ENCODE assay signal across 1 cellular context in genomic region chr22:40177738-40178416, GRCh38.
TF ChIP-seq lines count a peak whose summit lies in the region.

A gene with protein sequence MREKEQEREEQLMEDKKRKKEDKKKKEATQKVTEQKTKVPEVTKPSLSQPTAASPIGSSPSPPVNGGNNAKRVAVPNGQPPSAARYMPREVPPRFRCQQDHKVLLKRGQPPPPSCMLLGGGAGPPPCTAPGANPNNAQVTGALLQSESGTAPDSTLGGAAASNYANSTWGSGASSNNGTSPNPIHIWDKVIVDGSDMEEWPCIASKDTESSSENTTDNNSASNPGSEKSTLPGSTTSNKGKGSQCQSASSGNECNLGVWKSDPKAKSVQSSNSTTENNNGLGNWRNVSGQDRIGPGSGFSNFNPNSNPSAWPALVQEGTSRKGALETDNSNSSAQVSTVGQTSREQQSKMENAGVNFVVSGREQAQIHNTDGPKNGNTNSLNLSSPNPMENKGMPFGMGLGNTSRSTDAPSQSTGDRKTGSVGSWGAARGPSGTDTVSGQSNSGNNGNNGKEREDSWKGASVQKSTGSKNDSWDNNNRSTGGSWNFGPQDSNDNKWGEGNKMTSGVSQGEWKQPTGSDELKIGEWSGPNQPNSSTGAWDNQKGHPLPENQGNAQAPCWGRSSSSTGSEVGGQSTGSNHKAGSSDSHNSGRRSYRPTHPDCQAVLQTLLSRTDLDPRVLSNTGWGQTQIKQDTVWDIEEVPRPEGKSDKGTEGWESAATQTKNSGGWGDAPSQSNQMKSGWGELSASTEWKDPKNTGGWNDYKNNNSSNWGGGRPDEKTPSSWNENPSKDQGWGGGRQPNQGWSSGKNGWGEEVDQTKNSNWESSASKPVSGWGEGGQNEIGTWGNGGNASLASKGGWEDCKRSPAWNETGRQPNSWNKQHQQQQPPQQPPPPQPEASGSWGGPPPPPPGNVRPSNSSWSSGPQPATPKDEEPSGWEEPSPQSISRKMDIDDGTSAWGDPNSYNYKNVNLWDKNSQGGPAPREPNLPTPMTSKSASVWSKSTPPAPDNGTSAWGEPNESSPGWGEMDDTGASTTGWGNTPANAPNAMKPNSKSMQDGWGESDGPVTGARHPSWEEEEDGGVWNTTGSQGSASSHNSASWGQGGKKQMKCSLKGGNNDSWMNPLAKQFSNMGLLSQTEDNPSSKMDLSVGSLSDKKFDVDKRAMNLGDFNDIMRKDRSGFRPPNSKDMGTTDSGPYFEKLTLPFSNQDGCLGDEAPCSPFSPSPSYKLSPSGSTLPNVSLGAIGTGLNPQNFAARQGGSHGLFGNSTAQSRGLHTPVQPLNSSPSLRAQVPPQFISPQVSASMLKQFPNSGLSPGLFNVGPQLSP (N-terminal part only) (plus strand): TSS chr22:40177925. CDS start chr22:40178136, 211 bp downstream.

TF ChIP-seq in HEK293, 187 proteins besides CTCF, POLR2A, EP300 and RAD21 (continued from another document and continues in another):
- TF ChIP-seq AEBP2 (tag by site-specific recombination; IDR thresholded peaks at IDR 0.05; ENCODE audit: borderline replicate concordance), result no peak
- TF ChIP-seq ZNF768 (tag by site-specific recombination; IDR thresholded peaks at IDR 0.05), result no peak
- TF ChIP-seq, protein P1, sequence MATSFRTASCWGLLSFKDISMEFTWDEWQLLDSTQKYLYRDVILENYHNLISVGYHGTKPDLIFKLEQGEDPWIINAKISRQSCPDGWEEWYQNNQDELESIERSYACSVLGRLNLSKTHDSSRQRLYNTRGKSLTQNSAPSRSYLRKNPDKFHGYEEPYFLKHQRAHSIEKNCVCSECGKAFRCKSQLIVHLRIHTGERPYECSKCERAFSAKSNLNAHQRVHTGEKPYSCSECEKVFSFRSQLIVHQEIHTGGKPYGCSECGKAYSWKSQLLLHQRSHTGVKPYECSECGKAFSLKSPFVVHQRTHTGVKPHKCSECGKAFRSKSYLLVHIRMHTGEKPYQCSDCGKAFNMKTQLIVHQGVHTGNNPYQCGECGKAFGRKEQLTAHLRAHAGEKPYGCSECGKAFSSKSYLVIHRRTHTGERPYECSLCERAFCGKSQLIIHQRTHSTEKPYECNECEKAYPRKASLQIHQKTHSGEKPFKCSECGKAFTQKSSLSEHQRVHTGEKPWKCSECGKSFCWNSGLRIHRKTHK (tag by site-specific recombination; IDR thresholded peaks at IDR 0.05), result no peak
- TF ChIP-seq, protein P2, sequence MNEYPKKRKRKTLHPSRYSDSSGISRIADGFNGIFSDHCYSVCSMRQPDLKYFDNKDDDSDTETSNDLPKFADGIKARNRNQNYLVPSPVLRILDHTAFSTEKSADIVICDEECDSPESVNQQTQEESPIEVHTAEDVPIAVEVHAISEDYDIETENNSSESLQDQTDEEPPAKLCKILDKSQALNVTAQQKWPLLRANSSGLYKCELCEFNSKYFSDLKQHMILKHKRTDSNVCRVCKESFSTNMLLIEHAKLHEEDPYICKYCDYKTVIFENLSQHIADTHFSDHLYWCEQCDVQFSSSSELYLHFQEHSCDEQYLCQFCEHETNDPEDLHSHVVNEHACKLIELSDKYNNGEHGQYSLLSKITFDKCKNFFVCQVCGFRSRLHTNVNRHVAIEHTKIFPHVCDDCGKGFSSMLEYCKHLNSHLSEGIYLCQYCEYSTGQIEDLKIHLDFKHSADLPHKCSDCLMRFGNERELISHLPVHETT (tag by site-specific recombination; IDR thresholded peaks at IDR 0.05), result no peak
- TF ChIP-seq ZNF10 (tag by site-specific recombination; IDR thresholded peaks at IDR 0.05), result no peak
- TF ChIP-seq ZNF48 (tag by site-specific recombination; IDR thresholded peaks at IDR 0.05), result no peak
- no peak for TF ChIP-seq HOXC10 (CRISPR knock-in tag; IDR thresholded peaks at IDR 0.05)
- no peak for TF ChIP-seq ZSCAN4 (tag by site-specific recombination; IDR thresholded peaks at IDR 0.05)
- no peak for TF ChIP-seq PATZ1 (tag by site-specific recombination; IDR thresholded peaks at IDR 0.05)
- TF ChIP-seq GLI2 (tag by site-specific recombination; IDR thresholded peaks at IDR 0.05; ENCODE audit: borderline replicate concordance, low read depth), result no peak
- no peak for TF ChIP-seq ZNF274 (IDR thresholded peaks at IDR 0.05; ENCODE audit: low read length)
- TF ChIP-seq ZNF274 (tag by site-specific recombination; IDR thresholded peaks at IDR 0.05; ENCODE audit: borderline replicate concordance), result no peak
- TF ChIP-seq ZNF654 (tag by site-specific recombination; IDR thresholded peaks at IDR 0.05; ENCODE audit: low read depth), result no peak
- TF ChIP-seq, protein P3, sequence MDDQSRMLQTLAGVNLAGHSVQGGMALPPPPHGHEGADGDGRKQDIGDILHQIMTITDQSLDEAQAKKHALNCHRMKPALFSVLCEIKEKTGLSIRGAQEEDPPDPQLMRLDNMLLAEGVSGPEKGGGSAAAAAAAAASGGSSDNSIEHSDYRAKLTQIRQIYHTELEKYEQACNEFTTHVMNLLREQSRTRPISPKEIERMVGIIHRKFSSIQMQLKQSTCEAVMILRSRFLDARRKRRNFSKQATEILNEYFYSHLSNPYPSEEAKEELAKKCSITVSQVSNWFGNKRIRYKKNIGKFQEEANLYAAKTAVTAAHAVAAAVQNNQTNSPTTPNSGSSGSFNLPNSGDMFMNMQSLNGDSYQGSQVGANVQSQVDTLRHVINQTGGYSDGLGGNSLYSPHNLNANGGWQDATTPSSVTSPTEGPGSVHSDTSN (CRISPR knock-in tag; IDR thresholded peaks at IDR 0.05), result no peak
- TF ChIP-seq ZNF16 (tag by site-specific recombination; IDR thresholded peaks at IDR 0.05; ENCODE audit: low read depth), result no peak
- TF ChIP-seq, protein P4, sequence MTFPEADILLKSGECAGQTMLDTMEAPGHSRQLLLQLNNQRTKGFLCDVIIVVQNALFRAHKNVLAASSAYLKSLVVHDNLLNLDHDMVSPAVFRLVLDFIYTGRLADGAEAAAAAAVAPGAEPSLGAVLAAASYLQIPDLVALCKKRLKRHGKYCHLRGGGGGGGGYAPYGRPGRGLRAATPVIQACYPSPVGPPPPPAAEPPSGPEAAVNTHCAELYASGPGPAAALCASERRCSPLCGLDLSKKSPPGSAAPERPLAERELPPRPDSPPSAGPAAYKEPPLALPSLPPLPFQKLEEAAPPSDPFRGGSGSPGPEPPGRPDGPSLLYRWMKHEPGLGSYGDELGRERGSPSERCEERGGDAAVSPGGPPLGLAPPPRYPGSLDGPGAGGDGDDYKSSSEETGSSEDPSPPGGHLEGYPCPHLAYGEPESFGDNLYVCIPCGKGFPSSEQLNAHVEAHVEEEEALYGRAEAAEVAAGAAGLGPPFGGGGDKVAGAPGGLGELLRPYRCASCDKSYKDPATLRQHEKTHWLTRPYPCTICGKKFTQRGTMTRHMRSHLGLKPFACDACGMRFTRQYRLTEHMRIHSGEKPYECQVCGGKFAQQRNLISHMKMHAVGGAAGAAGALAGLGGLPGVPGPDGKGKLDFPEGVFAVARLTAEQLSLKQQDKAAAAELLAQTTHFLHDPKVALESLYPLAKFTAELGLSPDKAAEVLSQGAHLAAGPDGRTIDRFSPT (tag by site-specific recombination; IDR thresholded peaks at IDR 0.05), result no peak
- TF ChIP-seq KLF10 (tag by site-specific recombination; IDR thresholded peaks at IDR 0.05), result no peak; the same call in 1 of the 2 replicates
- TF ChIP-seq ZNF701 (tag by site-specific recombination; IDR thresholded peaks at IDR 0.05), result no peak
- TF ChIP-seq GLIS2 (tag by site-specific recombination; IDR thresholded peaks at IDR 0.05), result no peak
- no peak for TF ChIP-seq ZNF664 (tag by site-specific recombination; IDR thresholded peaks at IDR 0.05)
- TF ChIP-seq, protein P5, sequence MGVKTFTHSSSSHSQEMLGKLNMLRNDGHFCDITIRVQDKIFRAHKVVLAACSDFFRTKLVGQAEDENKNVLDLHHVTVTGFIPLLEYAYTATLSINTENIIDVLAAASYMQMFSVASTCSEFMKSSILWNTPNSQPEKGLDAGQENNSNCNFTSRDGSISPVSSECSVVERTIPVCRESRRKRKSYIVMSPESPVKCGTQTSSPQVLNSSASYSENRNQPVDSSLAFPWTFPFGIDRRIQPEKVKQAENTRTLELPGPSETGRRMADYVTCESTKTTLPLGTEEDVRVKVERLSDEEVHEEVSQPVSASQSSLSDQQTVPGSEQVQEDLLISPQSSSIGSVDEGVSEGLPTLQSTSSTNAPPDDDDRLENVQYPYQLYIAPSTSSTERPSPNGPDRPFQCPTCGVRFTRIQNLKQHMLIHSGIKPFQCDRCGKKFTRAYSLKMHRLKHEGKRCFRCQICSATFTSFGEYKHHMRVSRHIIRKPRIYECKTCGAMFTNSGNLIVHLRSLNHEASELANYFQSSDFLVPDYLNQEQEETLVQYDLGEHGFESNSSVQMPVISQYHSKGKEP (tag by site-specific recombination; IDR thresholded peaks at IDR 0.05), result no peak
- TF ChIP-seq ZNF157 (tag by site-specific recombination; IDR thresholded peaks at IDR 0.05), result no peak
- 0 out of 2 replicates have a peak, but pooled peaks have one; percentile 71 for TF ChIP-seq ZNF362 (tag by site-specific recombination; IDR thresholded peaks at IDR 0.05)
- TF ChIP-seq, protein P6, sequence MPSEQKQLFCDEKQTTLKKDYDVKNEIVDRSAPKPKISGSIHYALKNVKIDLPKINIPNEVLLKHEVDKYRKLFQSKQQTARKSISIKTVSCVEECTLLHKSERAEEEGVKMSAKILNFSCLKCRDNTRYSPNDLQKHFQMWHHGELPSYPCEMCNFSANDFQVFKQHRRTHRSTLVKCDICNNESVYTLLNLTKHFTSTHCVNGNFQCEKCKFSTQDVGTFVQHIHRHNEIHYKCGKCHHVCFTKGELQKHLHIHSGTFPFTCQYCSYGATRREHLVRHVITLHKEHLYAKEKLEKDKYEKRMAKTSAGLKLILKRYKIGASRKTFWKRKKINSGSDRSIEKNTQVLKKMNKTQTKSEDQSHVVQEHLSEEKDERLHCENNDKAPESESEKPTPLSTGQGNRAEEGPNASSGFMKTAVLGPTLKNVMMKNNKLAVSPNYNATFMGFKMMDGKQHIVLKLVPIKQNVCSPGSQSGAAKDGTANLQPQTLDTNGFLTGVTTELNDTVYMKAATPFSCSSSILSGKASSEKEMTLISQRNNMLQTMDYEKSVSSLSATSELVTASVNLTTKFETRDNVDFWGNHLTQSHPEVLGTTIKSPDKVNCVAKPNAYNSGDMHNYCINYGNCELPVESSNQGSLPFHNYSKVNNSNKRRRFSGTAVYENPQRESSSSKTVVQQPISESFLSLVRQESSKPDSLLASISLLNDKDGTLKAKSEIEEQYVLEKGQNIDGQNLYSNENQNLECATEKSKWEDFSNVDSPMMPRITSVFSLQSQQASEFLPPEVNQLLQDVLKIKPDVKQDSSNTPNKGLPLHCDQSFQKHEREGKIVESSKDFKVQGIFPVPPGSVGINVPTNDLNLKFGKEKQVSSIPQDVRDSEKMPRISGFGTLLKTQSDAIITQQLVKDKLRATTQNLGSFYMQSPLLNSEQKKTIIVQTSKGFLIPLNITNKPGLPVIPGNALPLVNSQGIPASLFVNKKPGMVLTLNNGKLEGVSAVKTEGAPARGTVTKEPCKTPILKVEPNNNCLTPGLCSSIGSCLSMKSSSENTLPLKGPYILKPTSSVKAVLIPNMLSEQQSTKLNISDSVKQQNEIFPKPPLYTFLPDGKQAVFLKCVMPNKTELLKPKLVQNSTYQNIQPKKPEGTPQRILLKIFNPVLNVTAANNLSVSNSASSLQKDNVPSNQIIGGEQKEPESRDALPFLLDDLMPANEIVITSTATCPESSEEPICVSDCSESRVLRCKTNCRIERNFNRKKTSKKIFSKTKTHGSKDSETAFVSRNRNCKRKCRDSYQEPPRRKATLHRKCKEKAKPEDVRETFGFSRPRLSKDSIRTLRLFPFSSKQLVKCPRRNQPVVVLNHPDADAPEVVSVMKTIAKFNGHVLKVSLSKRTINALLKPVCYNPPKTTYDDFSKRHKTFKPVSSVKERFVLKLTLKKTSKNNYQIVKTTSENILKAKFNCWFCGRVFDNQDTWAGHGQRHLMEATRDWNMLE (tag by site-specific recombination; conservative IDR thresholded peaks at IDR 0.05; ENCODE audit: low read depth), result 0 out of 2 replicates have a peak, but pooled peaks have one; percentile 9
- TF ChIP-seq ZNF140 (tag by site-specific recombination; IDR thresholded peaks at IDR 0.05), result no peak
- peak; percentile 80 for TF ChIP-seq ZNF366 (tag by site-specific recombination; conservative IDR thresholded peaks at IDR 0.05)
- peak; percentile 42; the same call in 1 of the 2 replicates for TF ChIP-seq ZNF2 (tag by site-specific recombination; IDR thresholded peaks at IDR 0.05)
- no peak for TF ChIP-seq ZBTB21 (tag by site-specific recombination; IDR thresholded peaks at IDR 0.05)
- TF ChIP-seq ZNF530 (tag by site-specific recombination; IDR thresholded peaks at IDR 0.05; ENCODE audit: low read depth), result no peak
- no peak for TF ChIP-seq ZNF221 (tag by site-specific recombination; IDR thresholded peaks at IDR 0.05; ENCODE audit: borderline replicate concordance)
